8 cellular contexts compared by ENCODE assay signal in genomic region chr19:1445185-1445931, GRCh38. TPM values are rescaled to one million over a fixed set of nuclear protein-coding genes. Genes with fewer than 3 reads are reported as not detected.
DNase-seq lines count a peak whose midpoint lies in the region; ATAC-seq, FAIRE-seq and TF ChIP-seq lines count a peak whose summit lies in the region.

No MANE protein-coding gene starts in this region.

- no peak overlapping the region for H2AFZ ChIP-seq in astrocyte (ENCODE audit: low read depth, low read length)

- no peak for TF ChIP-seq POLR2A in sigmoid colon (IDR thresholded peaks at IDR 0.05)

- H4K20me1 ChIP-seq in astrocyte (ENCODE audit: insufficient read depth, low read length) = peaks cover 64% of the 10 kb centered on the region

- TF ChIP-seq CTCF in C4-2B (conservative IDR thresholded peaks at IDR 0.05) = peak; percentile 99
- peak; percentile 40 for TF ChIP-seq CTCF in astrocyte (IDR thresholded peaks at IDR 0.05; ENCODE audit: insufficient read depth, low read depth, low read length)
- TF ChIP-seq CTCF in sigmoid colon (IDR thresholded peaks at IDR 0.05) = peak; percentile 29 to 98 (median 65)

- H3K27me3 ChIP-seq in astrocyte (ENCODE audit: insufficient read depth, low read length) (peaks cover 18% of the 10 kb centered on the region), sigmoid colon (peaks cover 44 to 54% (median 51%) of the 10 kb centered on the region in 3 donors)

- FAIRE-seq in astrocyte (lab: Jason Lieb, UNC) = no peak

- H3K4me1 Mint-ChIP-seq in T-helper 17 cell (peaks cover 12% of the 10 kb centered on the region), astrocyte (ENCODE audit: low read depth, unreplicated experiment) (peaks cover 10% of the 10 kb centered on the region)

- no peak for TF ChIP-seq EP300 in sigmoid colon (IDR thresholded peaks at IDR 0.05)

- H3K27ac Mint-ChIP-seq in T-helper 17 cell = no peak overlapping the region
- H3K27ac Mint-ChIP-seq in astrocyte (ENCODE audit: unreplicated experiment) = peak overlapping the region; percentile 34

- H3K4me2 ChIP-seq in astrocyte (ENCODE audit: low read length) = peak overlapping the region; percentile 78

- H3K79me2 ChIP-seq in astrocyte (ENCODE audit: insufficient read depth, low read length) = peaks cover 20% of the 10 kb centered on the region

- H3K9me3 ChIP-seq in T-helper 17 cell (ENCODE audit: control insufficient read depth, low read length, poor library complexity, severe bottlenecking) (no peaks in the 10 kb centered on the region), astrocyte (ENCODE audit: insufficient read depth, low read depth, low read length) (no peaks in the 10 kb centered on the region), sigmoid colon (no peaks in the 10 kb centered on the region)

- H3K4me3 Mint-ChIP-seq in T-helper 17 cell (peak overlapping the region; percentile 78), astrocyte (ENCODE audit: unreplicated experiment) (peak overlapping the region; percentile 62)

- peak; percentile 68 for ATAC-seq in GM19452 (IDR thresholded peaks at IDR 0.05; ENCODE audit: unreplicated experiment)
- peak; percentile 89 for ATAC-seq in T-helper 17 cell

- H3K4me3 ChIP-seq in astrocyte (ENCODE audit: insufficient read depth, low read depth, low read length) = peak overlapping the region; percentile 32
- peak overlapping the region in 3 of 4 donors; percentile 33 to 43 (median 43) for H3K4me3 ChIP-seq in sigmoid colon

- 1 to 3% methylated on average over 70 of the region's 70 CpGs for WGBS in sigmoid colon, 2 donors

- DNase-seq in LHCN-M2 (ENCODE audit: low read depth) (peak; percentile 47), T-helper 17 cell (peak; percentile 67 to 75 (median 72)), astrocyte (ENCODE audit: low read depth) (no peak), hypothalamus (lab: John Stamatoyannopoulos, UW) (peak in 45 of 51 donors; percentile 14 to 83 (median 55)), sigmoid colon (no peak), cerebellar nuclear complex (lab: John Stamatoyannopoulos, UW) (no peak)

- peak overlapping the region; percentile 20 for H3K9ac ChIP-seq in astrocyte (ENCODE audit: low read length)

- intact Hi-C loops in sigmoid colon (cut with DNase I) = loop anchor here (5.0 kb wide), 1 partner anchor 62 kb away; no protein-coding TSS in a partner anchor

- H3K36me3 Mint-ChIP-seq in T-helper 17 cell (ENCODE audit: low read depth) (peaks cover 9% of the 10 kb centered on the region), astrocyte (ENCODE audit: low read depth, unreplicated experiment) (peaks cover 10% of the 10 kb centered on the region)

- no peak overlapping the region for H3K27ac ChIP-seq in C4-2B
- no peak overlapping the region for H3K27ac ChIP-seq in astrocyte (ENCODE audit: low read depth, low read length)
- peak overlapping the region in 2 of 4 donors; percentile 7 to 22 for H3K27ac ChIP-seq in sigmoid colon

- H3K9me3 Mint-ChIP-seq in astrocyte (ENCODE audit: unreplicated experiment) = no peaks in the 10 kb centered on the region

- H3K36me3 ChIP-seq in astrocyte (ENCODE audit: insufficient read depth, low read length) (peaks cover 20% of the 10 kb centered on the region), sigmoid colon (peaks cover 12 to 26% (median 16%) of the 10 kb centered on the region in 4 donors)

- H3K4me1 ChIP-seq in astrocyte (ENCODE audit: insufficient read depth, low read length) = peaks cover 8% of the 10 kb centered on the region
- peaks cover 0 to 41% (median 33%) of the 10 kb centered on the region in 4 donors for H3K4me1 ChIP-seq in sigmoid colon

- H3K27me3 Mint-ChIP-seq in T-helper 17 cell = peaks cover 22% of the 10 kb centered on the region
- H3K27me3 Mint-ChIP-seq in astrocyte (ENCODE audit: low read depth, unreplicated experiment) = peaks cover 22% of the 10 kb centered on the region

RNA-seq across cellular contexts. Expression of gene APC2, which starts 4.6 kb away (rescaled TPM):
- 0.11 and 0.64 TPM in 2 replicates for total RNA-seq in LHCN-M2 (2014; rRNA removed)
- polyA plus RNA-seq in LHCN-M2 (2012) = 0.41 TPM
- total RNA-seq in T-helper 17 cell = under 1 TPM; 0.07 to 0.44 TPM
- 5.5 and 7.1 TPM in 2 replicates for total RNA-seq in astrocyte
- total RNA-seq in sigmoid colon = 1 to 10 TPM in 2 of 4 donors, under 1 TPM in 2; under 0.01 to 2.0 (median 0.91) TPM
- 1 to 10 TPM in 1 of 3 donors, not detected in 2; 1.2 TPM for polyA plus RNA-seq in sigmoid colon

RNA-seq across cellular contexts. Expression of gene RPS15, which starts 7.2 kb away (rescaled TPM):
- total RNA-seq in LHCN-M2 (2014; rRNA removed) (2,358 and 3,266 TPM in 2 replicates), T-helper 17 cell (1,000 to 10,000 TPM; 1,653 to 1,678 TPM), astrocyte (973 and 1,045 TPM in 2 replicates), sigmoid colon (1,000 to 10,000 TPM; 3,601 to 5,641 (median 3,840) TPM)
- 2,588 TPM for polyA plus RNA-seq in LHCN-M2 (2012)
- polyA plus RNA-seq in sigmoid colon = 1,000 to 10,000 TPM; 2,516 to 4,453 (median 3,359) TPM

RNA-seq across cellular contexts. Expression of gene C19orf25, which starts 33.7 kb away (rescaled TPM):
- total RNA-seq in LHCN-M2 (2014; rRNA removed) (49.5 and 61.2 TPM in 2 replicates), T-helper 17 cell (10 to 100 TPM; 24.3 to 29.0 TPM), astrocyte (30.2 and 32.4 TPM in 2 replicates), sigmoid colon (10 to 100 TPM; 19.6 to 26.0 (median 22.2) TPM)
- 31.4 TPM for polyA plus RNA-seq in LHCN-M2 (2012)
- 10 to 100 TPM; 38.4 to 51.5 (median 48.3) TPM for polyA plus RNA-seq in sigmoid colon

RNA-seq across cellular contexts. Expression of gene DAZAP1, which starts 38.0 kb away (rescaled TPM):
- 74.4 and 82.1 TPM in 2 replicates for total RNA-seq in LHCN-M2 (2014; rRNA removed)
- 70.8 TPM for polyA plus RNA-seq in LHCN-M2 (2012)
- 100 to 1,000 TPM; 148 to 163 TPM for total RNA-seq in T-helper 17 cell
- 94.7 and 108 TPM in 2 replicates for total RNA-seq in astrocyte
- 10 to 100 TPM; 28.2 to 54.4 (median 42.2) TPM for total RNA-seq in sigmoid colon
- 100 to 1,000 TPM in 1 of 3 donors, 10 to 100 TPM in 2; 51.1 to 132 (median 51.6) TPM for polyA plus RNA-seq in sigmoid colon

RNA-seq across cellular contexts. Expression of gene GAMT, which starts 44.0 kb away (rescaled TPM):
- 100 and 110 TPM in 2 replicates for total RNA-seq in LHCN-M2 (2014; rRNA removed)
- 91.4 TPM for polyA plus RNA-seq in LHCN-M2 (2012)
- 1 to 10 TPM; 9.0 to 9.9 TPM for total RNA-seq in T-helper 17 cell
- 34.1 and 35.9 TPM in 2 replicates for total RNA-seq in astrocyte
- 10 to 100 TPM in 3 of 4 donors, 1 to 10 TPM in 1; 7.8 to 16.6 (median 11.5) TPM for total RNA-seq in sigmoid colon
- polyA plus RNA-seq in sigmoid colon = 1 to 10 TPM; 1.8 to 6.0 (median 5.7) TPM

Comparison
In these comparisons a context has a peak if more than half of its experiments do, and no peak if none do; other contexts are left out.
1. CTCF ChIP-seq: peak in every context shown above with its lines; median percentile 99 in C4-2B; 65 in sigmoid colon; 40 in astrocyte.
2. DNase-seq: peak in LHCN-M2 (single experiment), T-helper 17 cell (3 of 3) and hypothalamus (45 of 51); none in astrocyte (single experiment), sigmoid colon (single experiment) and cerebellar nuclear complex (0 of 2).